In the genomic region with DNA sequence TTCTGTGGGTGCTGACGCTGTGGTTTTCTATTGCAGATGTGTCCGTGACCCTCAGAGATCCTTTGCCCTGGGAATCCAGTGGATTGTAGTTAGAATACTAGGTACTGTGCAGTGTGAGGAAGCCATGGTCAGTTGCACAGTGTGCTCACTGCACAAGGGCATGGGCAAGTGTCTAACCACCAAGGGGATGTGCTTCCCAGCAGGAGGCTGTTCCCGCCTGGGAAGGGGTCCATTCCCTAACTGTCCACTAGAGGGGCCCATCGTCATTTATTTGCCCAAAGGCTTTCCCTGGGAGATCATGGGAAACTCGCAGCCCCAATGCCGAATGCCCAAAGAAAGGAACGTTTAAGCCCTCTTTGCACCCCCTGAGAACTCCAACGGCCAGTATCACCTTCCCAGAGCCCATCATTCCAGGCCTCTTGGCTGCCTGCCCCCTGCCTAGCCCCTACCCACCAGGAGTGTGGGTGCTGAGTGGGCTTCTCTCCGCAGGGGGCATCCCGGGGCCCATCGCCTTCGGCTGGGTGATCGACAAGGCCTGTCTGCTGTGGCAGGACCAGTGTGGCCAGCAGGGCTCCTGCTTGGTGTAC, we compare ENCODE assay signal across 8 cellular contexts. TPM values are rescaled to one million over a fixed set of nuclear protein-coding genes. Genes with fewer than 3 reads are reported as not detected.
A peak's percentile ranks its signal among the peaks of the same experiment; 100 is the strongest.
DNase-seq lines count a peak whose midpoint lies in the region; ATAC-seq lines count a peak whose summit lies in the region.

No MANE protein-coding gene starts in this region.

- peaks cover 8% of the 10 kb centered on the region for H3K4me1 Mint-ChIP-seq in activated naive CD8-positive, alpha-beta T cell treated with anti-CD3 and anti-CD28 coated beads, Interleukin-2, amount 10 ng/mL, durations not matched to agents 7 days and 5 days
- H3K4me1 Mint-ChIP-seq in activated naive CD8-positive, alpha-beta T cell treated with anti-CD3 and anti-CD28 coated beads for 36 hours = peaks cover 7% of the 10 kb centered on the region
- no peaks in the 10 kb centered on the region for H3K4me1 Mint-ChIP-seq in T-helper 17 cell

- POLR2A ChIA-PET in activated naive CD8-positive, alpha-beta T cell treated with anti-CD3 and anti-CD28 coated beads, Interleukin-2, amount 10 ng/mL, durations not matched to agents 7 days and 5 days (lab: Charles Lee) = no interaction called here

- peak; percentile 23 for ATAC-seq in activated naive CD8-positive, alpha-beta T cell treated with anti-CD3 and anti-CD28 coated beads, Interleukin-2, amount 10 ng/mL, durations not matched to agents 7 days and 5 days (ENCODE audit: low read depth)
- peak; percentile 61 for ATAC-seq in T-helper 17 cell
- peak; percentile 88 for ATAC-seq in left lobe of liver
- ATAC-seq in GM18861 (IDR thresholded peaks at IDR 0.05; ENCODE audit: unreplicated experiment) = no peak

- no peak for DNase-seq in activated naive CD8-positive, alpha-beta T cell treated with anti-CD3 and anti-CD28 coated beads, Interleukin-2, amount 10 ng/mL, durations not matched to agents 7 days and 5 days
- DNase-seq in activated naive CD8-positive, alpha-beta T cell treated with anti-CD3 and anti-CD28 coated beads for 36 hours = no peak
- DNase-seq in NCI-H146 treated with DMSO at 0.1 percent for 48 hours (lab: John Stamatoyannopoulos, UW; ENCODE audit: unreplicated experiment) (peak; percentile 49), T-helper 17 cell (peak in 2 of 3 donors; percentile 25 to 36), dedifferentiated amniotic fluid mesenchymal stem cell (ENCODE audit: extremely low spot score) (peak; percentile 70), left lobe of liver (ENCODE audit: low spot score) (peak; percentile 78)
- DNase-seq in stimulated activated naive CD4-positive, alpha-beta T cell treated with Interleukin-2 at 50 U/mL for 16 hours (lab: John Stamatoyannopoulos, UW) = peak; percentile 8

- no peaks in the 10 kb centered on the region for H3K9me3 Mint-ChIP-seq in activated naive CD8-positive, alpha-beta T cell treated with anti-CD3 and anti-CD28 coated beads, Interleukin-2, amount 10 ng/mL, durations not matched to agents 7 days and 5 days
- H3K9me3 Mint-ChIP-seq in activated naive CD8-positive, alpha-beta T cell treated with anti-CD3 and anti-CD28 coated beads for 36 hours = no peaks in the 10 kb centered on the region

- H3K4me3 Mint-ChIP-seq in activated naive CD8-positive, alpha-beta T cell treated with anti-CD3 and anti-CD28 coated beads, Interleukin-2, amount 10 ng/mL, durations not matched to agents 7 days and 5 days = no peak overlapping the region
- no peak overlapping the region for H3K4me3 Mint-ChIP-seq in activated naive CD8-positive, alpha-beta T cell treated with anti-CD3 and anti-CD28 coated beads for 36 hours
- H3K4me3 Mint-ChIP-seq in T-helper 17 cell = no peak overlapping the region

- H3K27ac Mint-ChIP-seq in activated naive CD8-positive, alpha-beta T cell treated with anti-CD3 and anti-CD28 coated beads, Interleukin-2, amount 10 ng/mL, durations not matched to agents 7 days and 5 days = peak overlapping the region; percentile 70
- H3K27ac Mint-ChIP-seq in activated naive CD8-positive, alpha-beta T cell treated with anti-CD3 and anti-CD28 coated beads for 36 hours = no peak overlapping the region
- no peak overlapping the region for H3K27ac Mint-ChIP-seq in T-helper 17 cell

- no peaks in the 10 kb centered on the region for H3K9me3 ChIP-seq in T-helper 17 cell (ENCODE audit: control insufficient read depth, low read length, poor library complexity, severe bottlenecking)

- no peaks in the 10 kb centered on the region for H3K27me3 Mint-ChIP-seq in activated naive CD8-positive, alpha-beta T cell treated with anti-CD3 and anti-CD28 coated beads, Interleukin-2, amount 10 ng/mL, durations not matched to agents 7 days and 5 days
- H3K27me3 Mint-ChIP-seq in activated naive CD8-positive, alpha-beta T cell treated with anti-CD3 and anti-CD28 coated beads for 36 hours = no peaks in the 10 kb centered on the region
- peaks cover under 1% of the 10 kb centered on the region for H3K27me3 Mint-ChIP-seq in T-helper 17 cell

- H3K36me3 Mint-ChIP-seq in activated naive CD8-positive, alpha-beta T cell treated with anti-CD3 and anti-CD28 coated beads, Interleukin-2, amount 10 ng/mL, durations not matched to agents 7 days and 5 days = peaks cover 20% of the 10 kb centered on the region
- peaks cover 14% of the 10 kb centered on the region for H3K36me3 Mint-ChIP-seq in activated naive CD8-positive, alpha-beta T cell treated with anti-CD3 and anti-CD28 coated beads for 36 hours
- no peaks in the 10 kb centered on the region for H3K36me3 Mint-ChIP-seq in T-helper 17 cell (ENCODE audit: low read depth)

RNA-seq across cellular contexts. Expression of a gene that starts 26.2 kb away (rescaled TPM):
- total RNA-seq in activated naive CD8-positive, alpha-beta T cell treated with anti-CD3 and anti-CD28 coated beads, Interleukin-2, amount 10 ng/mL, durations not matched to agents 7 days and 5 days = 10 to 100 TPM; 57.5 to 61.9 TPM
- total RNA-seq in activated naive CD8-positive, alpha-beta T cell treated with anti-CD3 and anti-CD28 coated beads for 36 hours = 10 to 100 TPM; 55.0 to 56.9 TPM
- total RNA-seq in T-helper 17 cell = 1 to 10 TPM; 1.9 TPM
- total RNA-seq in left lobe of liver = 1.7 TPM

RNA-seq across cellular contexts. Expression of a gene that starts 40.1 kb away (rescaled TPM):
- under 1 TPM; 0.33 to 0.37 TPM for total RNA-seq in activated naive CD8-positive, alpha-beta T cell treated with anti-CD3 and anti-CD28 coated beads, Interleukin-2, amount 10 ng/mL, durations not matched to agents 7 days and 5 days
- not detected for total RNA-seq in activated naive CD8-positive, alpha-beta T cell treated with anti-CD3 and anti-CD28 coated beads for 36 hours
- total RNA-seq in T-helper 17 cell = under 1 TPM in 1 of 2 donors, not detected in 1; 0.10 TPM
- total RNA-seq in left lobe of liver = 0.10 TPM

Comparison
In these comparisons a context has a peak if more than half of its experiments do, and no peak if none do; other contexts are left out.
1. DNase-seq: peak in NCI-H146 treated with DMSO at 0.1 percent for 48 hours (single experiment), T-helper 17 cell (2 of 3), dedifferentiated amniotic fluid mesenchymal stem cell (single experiment), left lobe of liver (single experiment) and stimulated activated naive CD4-positive, alpha-beta T cell treated with Interleukin-2 at 50 U/mL for 16 hours (single experiment); none in activated naive CD8-positive, alpha-beta T cell treated with anti-CD3 and anti-CD28 coated beads, Interleukin-2, amount 10 ng/mL, durations not matched to agents 7 days and 5 days (single experiment) and activated naive CD8-positive, alpha-beta T cell treated with anti-CD3 and anti-CD28 coated beads for 36 hours (single experiment).
2. RNA of a gene that starts 26.2 kb away (total RNA-seq): 57.5 to 61.9 TPM in activated naive CD8-positive, alpha-beta T cell treated with anti-CD3 and anti-CD28 coated beads, Interleukin-2, amount 10 ng/mL, durations not matched to agents 7 days and 5 days and 55.0 to 56.9 TPM in activated naive CD8-positive, alpha-beta T cell treated with anti-CD3 and anti-CD28 coated beads for 36 hours; 1.9 TPM in T-helper 17 cell and 1.7 TPM in left lobe of liver (single experiment); every median in the first group is over 10 times any median in the second.